ENCODE assay signal across 8 cellular contexts in the genomic region with DNA sequence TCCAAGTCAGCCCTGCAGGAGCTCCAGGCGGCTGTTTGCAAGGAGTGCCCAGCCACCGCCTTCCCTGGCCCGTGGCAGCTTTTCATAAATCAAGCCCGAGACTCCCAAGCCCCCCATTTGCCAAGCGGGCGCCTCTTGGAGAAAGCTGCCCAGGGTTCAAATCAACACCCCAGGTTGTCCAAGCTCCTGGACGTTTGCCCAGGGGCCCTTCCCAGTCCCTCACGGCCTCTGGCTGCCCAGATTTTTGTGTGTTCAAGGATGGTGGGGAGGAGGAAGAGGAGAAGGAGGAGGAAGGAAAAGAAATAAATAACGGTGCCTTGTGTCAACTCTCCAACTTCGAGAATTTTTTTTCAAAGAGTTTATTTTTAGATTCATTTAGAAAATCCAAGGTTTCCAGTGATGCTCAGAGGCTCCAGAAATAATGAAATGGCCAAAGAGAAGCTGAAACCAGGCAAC. TPM values are rescaled to one million over a fixed set of nuclear protein-coding genes. Genes with fewer than 3 reads are reported as not detected.
DNase-seq lines count a peak whose midpoint lies in the region; ATAC-seq and TF ChIP-seq lines count a peak whose summit lies in the region.

No MANE protein-coding gene starts in this region.

- CTCF ChIA-PET in activated CD8-positive, alpha-beta T cell treated with anti-CD3 and anti-CD28 coated beads for 36 hours (lab: Charles Lee): interaction anchor here (1.0 to 4.2 kb wide), 4 partner anchors 9 to 162 kb away, joined by 3 to 24 read pairs (median 3); no protein-coding TSS in a partner anchor
- CTCF ChIA-PET in activated CD8-positive, alpha-beta T cell treated with anti-CD3 and anti-CD28 coated beads, Interleukin-2, amount 10 ng/mL, durations not matched to agents 7 days and 5 days (lab: Charles Lee): interaction anchor here (1.0 to 2.1 kb wide), 4 partner anchors 21 to 61 kb away, joined by 3 to 9 read pairs (median 4); a partner anchor contains a TSS

- peak overlapping the region; percentile 60 for H3K27ac ChIP-seq in duodenal mucosa (ENCODE audit: low read depth, low read length)

- H3K36me3 ChIP-seq in duodenal mucosa (ENCODE audit: control insufficient read depth in 1 of 2, insufficient read depth in 2 of 2, low read length in 2 of 2): no peaks in the 10 kb centered on the region

- no peak for ATAC-seq in activated CD8-positive, alpha-beta T cell treated with anti-CD3 and anti-CD28 coated beads for 36 hours
- no peak for ATAC-seq in activated CD8-positive, alpha-beta T cell treated with anti-CD3 and anti-CD28 coated beads, Interleukin-2, amount 10 ng/mL, durations not matched to agents 7 days and 5 days
- no peak for ATAC-seq in HG02571 (IDR thresholded peaks at IDR 0.05; ENCODE audit: unreplicated experiment)
- no peak for ATAC-seq in GM19023 (IDR thresholded peaks at IDR 0.05; ENCODE audit: unreplicated experiment)
- ATAC-seq in GM21737 (IDR thresholded peaks at IDR 0.05; ENCODE audit: unreplicated experiment): no peak

- peaks cover 3% of the 10 kb centered on the region for H3K9me3 Mint-ChIP-seq in activated CD8-positive, alpha-beta T cell treated with anti-CD3 and anti-CD28 coated beads for 36 hours
- H3K9me3 Mint-ChIP-seq in activated CD8-positive, alpha-beta T cell treated with anti-CD3 and anti-CD28 coated beads, Interleukin-2, amount 10 ng/mL, durations not matched to agents 7 days and 5 days (ENCODE audit: insufficient read depth): no peaks in the 10 kb centered on the region
- H3K9me3 Mint-ChIP-seq in mesothelial cell of epicardium (peaks cover 3% of the 10 kb centered on the region), type B pancreatic cell (no peaks in the 10 kb centered on the region)

- no peak overlapping the region for H3K27ac Mint-ChIP-seq in activated CD8-positive, alpha-beta T cell treated with anti-CD3 and anti-CD28 coated beads for 36 hours
- H3K27ac Mint-ChIP-seq in activated CD8-positive, alpha-beta T cell treated with anti-CD3 and anti-CD28 coated beads, Interleukin-2, amount 10 ng/mL, durations not matched to agents 7 days and 5 days: no peak overlapping the region
- H3K27ac Mint-ChIP-seq in mesothelial cell of epicardium (peak overlapping the region; percentile 92), type B pancreatic cell (peak overlapping the region; percentile 50)

- peak overlapping the region; percentile 62 for H3K4me3 Mint-ChIP-seq in activated CD8-positive, alpha-beta T cell treated with anti-CD3 and anti-CD28 coated beads for 36 hours
- H3K4me3 Mint-ChIP-seq in activated CD8-positive, alpha-beta T cell treated with anti-CD3 and anti-CD28 coated beads, Interleukin-2, amount 10 ng/mL, durations not matched to agents 7 days and 5 days: no peak overlapping the region
- H3K4me3 Mint-ChIP-seq in mesothelial cell of epicardium (peak overlapping the region; percentile 68), type B pancreatic cell (peak overlapping the region; percentile 84)

- peaks cover 33% of the 10 kb centered on the region for H3K4me1 Mint-ChIP-seq in activated CD8-positive, alpha-beta T cell treated with anti-CD3 and anti-CD28 coated beads for 36 hours (ENCODE audit: low read depth)
- peaks cover 24% of the 10 kb centered on the region for H3K4me1 Mint-ChIP-seq in activated CD8-positive, alpha-beta T cell treated with anti-CD3 and anti-CD28 coated beads, Interleukin-2, amount 10 ng/mL, durations not matched to agents 7 days and 5 days (ENCODE audit: low read depth)
- H3K4me1 Mint-ChIP-seq in mesothelial cell of epicardium: peaks cover 37% of the 10 kb centered on the region
- H3K4me1 Mint-ChIP-seq in type B pancreatic cell (ENCODE audit: unreplicated experiment): peaks cover 29% of the 10 kb centered on the region

- peak overlapping the region in 1 of 2 donors; percentile 74 for H3K4me3 ChIP-seq in duodenal mucosa (ENCODE audit: low read depth in 1 of 2, low read length in 2 of 2)

- intact Hi-C loops in activated CD8-positive, alpha-beta T cell treated with anti-CD3 and anti-CD28 coated beads for 36 hours (cut with micrococcal nuclease): no loop called here

- peak overlapping the region in 1 of 2 donors; percentile 24 for H3K9ac ChIP-seq in duodenal mucosa (ENCODE audit: low read depth in 1 of 2, low read length in 2 of 2)

- H3K4me1 ChIP-seq in duodenal mucosa (ENCODE audit: control insufficient read depth in 1 of 2, insufficient read depth in 2 of 2, low read length in 2 of 2): peaks cover 34 to 46% of the 10 kb centered on the region in 2 donors

- peaks cover 52% of the 10 kb centered on the region for H3K27me3 Mint-ChIP-seq in activated CD8-positive, alpha-beta T cell treated with anti-CD3 and anti-CD28 coated beads for 36 hours
- peaks cover 59% of the 10 kb centered on the region for H3K27me3 Mint-ChIP-seq in activated CD8-positive, alpha-beta T cell treated with anti-CD3 and anti-CD28 coated beads, Interleukin-2, amount 10 ng/mL, durations not matched to agents 7 days and 5 days (ENCODE audit: low read depth)
- H3K27me3 Mint-ChIP-seq in mesothelial cell of epicardium (ENCODE audit: low read depth) (peaks cover 45% of the 10 kb centered on the region), type B pancreatic cell (peaks cover 64% of the 10 kb centered on the region)

- no peak for TF ChIP-seq CTCF in activated CD8-positive, alpha-beta T cell treated with anti-CD3 and anti-CD28 coated beads for 36 hours (IDR thresholded peaks at IDR 0.05)
- TF ChIP-seq CTCF in mesothelial cell of epicardium (IDR thresholded peaks at IDR 0.05; ENCODE audit: unreplicated experiment) (no peak), type B pancreatic cell (conservative IDR thresholded peaks at IDR 0.05) (no peak)

- no peak for DNase-seq in activated CD8-positive, alpha-beta T cell treated with anti-CD3 and anti-CD28 coated beads for 36 hours
- DNase-seq in activated CD8-positive, alpha-beta T cell treated with anti-CD3 and anti-CD28 coated beads, Interleukin-2, amount 10 ng/mL, durations not matched to agents 7 days and 5 days: no peak
- DNase-seq in mesothelial cell of epicardium (ENCODE audit: low spot score in 2 of 2, unreplicated experiment in 2 of 2) (no peak), type B pancreatic cell (ENCODE audit: extremely low spot score, unreplicated experiment) (no peak)

- POLR2A ChIA-PET in activated CD8-positive, alpha-beta T cell treated with anti-CD3 and anti-CD28 coated beads for 36 hours (lab: Charles Lee): interaction anchor here (1.1 to 3.5 kb wide), 5 partner anchors 9 to 21 kb away, joined by 5 to 18 read pairs (median 6); a partner anchor contains a TSS
- POLR2A ChIA-PET in activated CD8-positive, alpha-beta T cell treated with anti-CD3 and anti-CD28 coated beads, Interleukin-2, amount 10 ng/mL, durations not matched to agents 7 days and 5 days (lab: Charles Lee): no interaction called here

- peaks cover 42 to 44% of the 10 kb centered on the region in 2 donors for H3K27me3 ChIP-seq in duodenal mucosa (ENCODE audit: control insufficient read depth in 1 of 2, insufficient read depth in 2 of 2, low read length in 2 of 2)

- no peaks in the 10 kb centered on the region for H3K9me3 ChIP-seq in duodenal mucosa (ENCODE audit: control insufficient read depth in 1 of 2, low read length in 2 of 2)

- H3K36me3 Mint-ChIP-seq in activated CD8-positive, alpha-beta T cell treated with anti-CD3 and anti-CD28 coated beads for 36 hours (ENCODE audit: low read depth): peaks cover 2% of the 10 kb centered on the region
- no peaks in the 10 kb centered on the region for H3K36me3 Mint-ChIP-seq in activated CD8-positive, alpha-beta T cell treated with anti-CD3 and anti-CD28 coated beads, Interleukin-2, amount 10 ng/mL, durations not matched to agents 7 days and 5 days (ENCODE audit: low read depth)
- H3K36me3 Mint-ChIP-seq in mesothelial cell of epicardium (no peaks in the 10 kb centered on the region), type B pancreatic cell (no peaks in the 10 kb centered on the region)

RNA-seq across cellular contexts. Expression of a gene that starts 20.6 kb away (rescaled TPM):
- total RNA-seq in activated CD8-positive, alpha-beta T cell treated with anti-CD3 and anti-CD28 coated beads for 36 hours: 10 to 100 TPM; 38.3 to 40.9 TPM
- total RNA-seq in activated CD8-positive, alpha-beta T cell treated with anti-CD3 and anti-CD28 coated beads, Interleukin-2, amount 10 ng/mL, durations not matched to agents 7 days and 5 days: 10 to 100 TPM; 53.5 to 55.8 TPM
- total RNA-seq in mesothelial cell of epicardium (13.1 to 14.0 TPM (median 14.0 TPM) in 3 replicates), type B pancreatic cell (ENCODE audit: low replicate concordance) (4.8 and 9.5 TPM in 2 replicates)

Comparison
In these comparisons a context has a peak if more than half of its experiments do, and no peak if none do; other contexts are left out.
1. H3K27ac Mint-ChIP-seq: peak in mesothelial cell of epicardium (single experiment) and type B pancreatic cell (single experiment); none in activated CD8-positive, alpha-beta T cell treated with anti-CD3 and anti-CD28 coated beads for 36 hours (single experiment) and activated CD8-positive, alpha-beta T cell treated with anti-CD3 and anti-CD28 coated beads, Interleukin-2, amount 10 ng/mL, durations not matched to agents 7 days and 5 days (single experiment).